Comparison of ENCODE assay signal across 20 cellular contexts in genomic region chr1:150511551-150511950, GRCh38. TPM values are rescaled to one million over a fixed set of nuclear protein-coding genes. Genes with fewer than 3 reads are reported as not detected.
DNase-seq lines count a peak whose midpoint lies in the region; ATAC-seq and TF ChIP-seq lines count a peak whose summit lies in the region.
"Had no signal": no experiment of that assay in that cellular context is flagged by ENCODE, and none has a peak within 500 bp of the region (broad histone marks: within the 10 kb centered on the region; RNA-seq: fewer than 3 reads in every experiment).

No MANE protein-coding gene starts in this region.

- no peaks in the 10 kb centered on the region for H3K27me3 ChIP-seq in body of pancreas
- H3K27me3 ChIP-seq: hepatocyte had no signal

- H3K4me3 ChIP-seq in body of pancreas, result no peak overlapping the region
- H3K4me3 ChIP-seq: hepatocyte, thoracic aorta had no signal

- peak overlapping the region; percentile 26 to 41 for H3K27ac Mint-ChIP-seq in activated naive CD4-positive, alpha-beta T cell treated with anti-CD3 and anti-CD28 coated beads, Interleukin-2, amount 50 U/mL, for 72 hours
- H3K27ac Mint-ChIP-seq in T-helper 17 cell, result no peak overlapping the region
- H3K27ac Mint-ChIP-seq: activated naive CD4-positive, alpha-beta T cell treated with anti-CD3 and anti-CD28 coated beads, Interleukin-2, amount 10 ng/mL, durations not matched to agents 7 days and 5 days had no signal

- H3K4me1 Mint-ChIP-seq in T-helper 17 cell, result peaks cover 10% of the 10 kb centered on the region

- no peak for DNase-seq in activated naive CD4-positive, alpha-beta T cell treated with anti-CD3 and anti-CD28 coated beads, Interleukin-2, amount 50 U/mL, for 72 hours (ENCODE audit: low spot score in 2 of 2)
- no peak for DNase-seq in activated naive CD4-positive, alpha-beta T cell (lab: John Stamatoyannopoulos, UW)
- DNase-seq in NCI-H2171 (lab: John Stamatoyannopoulos, UW) (peak; percentile 4), body of pancreas (peak; percentile 57 to 68 (median 64)), T-helper 17 cell (no peak)
- no peak for DNase-seq in stimulated activated CD8-positive, alpha-beta memory T cell treated with anti-CD3 and anti-CD28 coated beads, Interleukin-4, amount 100 ng/mL, for 48 hours
- no peak for DNase-seq in stimulated activated CD4-positive, alpha-beta T cell treated with anti-CD3 and anti-CD28 coated beads, Interleukin-2, amount 100 ng/mL, for 24 hours
- DNase-seq: activated CD4-positive, alpha-beta T cell treated with anti-CD3 and anti-CD28 coated beads, Interleukin-2, amount 50 U/mL, for 48 hours; activated naive CD4-positive, alpha-beta T cell treated with anti-CD3 and anti-CD28 coated beads, Interleukin-2, amount 10 ng/mL, durations not matched to agents 7 days and 5 days; C1 segment of cervical spinal cord; kidney glomerular epithelial cell; NCI-H187 treated with DMSO at 0.1 percent for 48 hours; NK-92 treated with Interleukin-12 subunit alpha and Interleukin-12 subunit beta, amount 100 ng/mL, for 24 hours had no signal

- H3K9me3 ChIP-seq in body of pancreas (no peaks in the 10 kb centered on the region), T-helper 17 cell (ENCODE audit: control insufficient read depth, low read length, poor library complexity, severe bottlenecking) (no peaks in the 10 kb centered on the region)
- H3K9me3 ChIP-seq: thoracic aorta had no signal

- no peaks in the 10 kb centered on the region for H3K36me3 Mint-ChIP-seq in activated naive CD4-positive, alpha-beta T cell treated with anti-CD3 and anti-CD28 coated beads, Interleukin-2, amount 50 U/mL, for 72 hours
- H3K36me3 Mint-ChIP-seq in T-helper 17 cell (ENCODE audit: low read depth), result peaks cover 2% of the 10 kb centered on the region

- no peaks in the 10 kb centered on the region for H3K9me3 Mint-ChIP-seq in activated naive CD4-positive, alpha-beta T cell treated with anti-CD3 and anti-CD28 coated beads, Interleukin-2, amount 50 U/mL, for 72 hours
- H3K9me3 Mint-ChIP-seq: activated naive CD4-positive, alpha-beta T cell treated with anti-CD3 and anti-CD28 coated beads, Interleukin-2, amount 10 ng/mL, durations not matched to agents 7 days and 5 days; neural crest cell had no signal

- H3K4me1 ChIP-seq in body of pancreas, result peaks cover 26% of the 10 kb centered on the region

- no peaks in the 10 kb centered on the region for H3K27me3 Mint-ChIP-seq in T-helper 17 cell

- intact Hi-C loops in body of pancreas (cut with DNase I), result no loop called here

- TF ChIP-seq POLR2A in body of pancreas (IDR thresholded peaks at IDR 0.05), result no peak

- H3K4me3 Mint-ChIP-seq in T-helper 17 cell, result no peak overlapping the region
- H3K4me3 Mint-ChIP-seq: activated naive CD4-positive, alpha-beta T cell treated with anti-CD3 and anti-CD28 coated beads, Interleukin-2, amount 10 ng/mL, durations not matched to agents 7 days and 5 days; neural crest cell had no signal

- H3K27ac ChIP-seq in body of pancreas, result peak overlapping the region in 3 of 4 donors; percentile 20 to 63 (median 24)
- H3K27ac ChIP-seq: hepatocyte, thoracic aorta, VCaP had no signal

- no peak for ATAC-seq in activated naive CD4-positive, alpha-beta T cell treated with anti-CD3 and anti-CD28 coated beads, Interleukin-2, amount 50 U/mL, for 72 hours
- ATAC-seq in body of pancreas, result no peak
- ATAC-seq in T-helper 17 cell, result no peak
- no peak for ATAC-seq in GM21825 (IDR thresholded peaks at IDR 0.05; ENCODE audit: unreplicated experiment)

- WGBS in body of pancreas, 2 donors, result 50 to 51% methylated on average over 5 to 12 of the region's 12 CpGs

- no peaks in the 10 kb centered on the region for H3K36me3 ChIP-seq in body of pancreas (replicated peaks in 1 of 2; ENCODE audit: insufficient read depth in 1 of 2, low read depth in 2 of 2)

- TF ChIP-seq CTCF in body of pancreas (IDR thresholded peaks at IDR 0.05), result peak in 1 of 7 experiments; percentile 9

RNA-seq across cellular contexts. Expression of gene ECM1, which starts 3.6 kb away (rescaled TPM):
- 1 to 10 TPM; 1.3 to 1.6 TPM for total RNA-seq in activated naive CD4-positive, alpha-beta T cell treated with anti-CD3 and anti-CD28 coated beads, Interleukin-2, amount 50 U/mL, for 72 hours
- total RNA-seq in body of pancreas, result 1 to 10 TPM; 1.3 to 2.1 TPM
- total RNA-seq in T-helper 17 cell, result under 1 TPM; 0.25 to 0.70 TPM

RNA-seq across cellular contexts. Expression of gene FALEC, which starts 4.0 kb away (rescaled TPM):
- total RNA-seq in activated naive CD4-positive, alpha-beta T cell treated with anti-CD3 and anti-CD28 coated beads, Interleukin-2, amount 50 U/mL, for 72 hours, result under 1 TPM; 0.66 to 0.89 TPM
- total RNA-seq in body of pancreas, result not detected
- total RNA-seq in T-helper 17 cell, result 1 to 10 TPM in 1 of 2 donors, not detected in 1; 1.1 TPM
- total RNA-seq: hepatocyte; mesenteric fat pad; T-helper 1 cell treated with Interleukin-12 subunit alpha and Interleukin-12 subunit beta and Interleukin-4 antibody, amounts not matched to agents 30 ng/mL and 1 ng/mL, for 36 hours; thoracic aorta had no signal

RNA-seq across cellular contexts. Expression of gene TARS2, which starts 24.3 kb away (rescaled TPM):
- 10 to 100 TPM; 48.7 to 56.4 TPM for total RNA-seq in activated naive CD4-positive, alpha-beta T cell treated with anti-CD3 and anti-CD28 coated beads, Interleukin-2, amount 50 U/mL, for 72 hours
- total RNA-seq in body of pancreas, result 1 to 10 TPM; 4.3 to 7.0 TPM
- total RNA-seq in T-helper 17 cell, result 10 to 100 TPM; 28.5 to 32.9 TPM

RNA-seq across cellular contexts. Expression of gene ADAMTSL4, which starts 37.7 kb away (rescaled TPM):
- 1 to 10 TPM in 1 of 2 donors, under 1 TPM in 1; 0.96 to 2.9 TPM for total RNA-seq in activated naive CD4-positive, alpha-beta T cell treated with anti-CD3 and anti-CD28 coated beads, Interleukin-2, amount 50 U/mL, for 72 hours
- total RNA-seq in body of pancreas (1 to 10 TPM; 4.7 to 7.6 TPM), T-helper 17 cell (1 to 10 TPM in 1 of 2 donors, under 1 TPM in 1; 0.39 to 1.6 TPM)

Comparison
In these comparisons a context has a peak if more than half of its experiments do, and no peak if none do; other contexts are left out.
1. DNase-seq: peak in NCI-H2171 (single experiment) and body of pancreas (4 of 4); none in activated naive CD4-positive, alpha-beta T cell treated with anti-CD3 and anti-CD28 coated beads, Interleukin-2, amount 50 U/mL, for 72 hours (0 of 2), activated naive CD4-positive, alpha-beta T cell (0 of 4), T-helper 17 cell (0 of 3), stimulated activated CD8-positive, alpha-beta memory T cell treated with anti-CD3 and anti-CD28 coated beads, Interleukin-4, amount 100 ng/mL, for 48 hours (single experiment) and stimulated activated CD4-positive, alpha-beta T cell treated with anti-CD3 and anti-CD28 coated beads, Interleukin-2, amount 100 ng/mL, for 24 hours (0 of 2).